ENCODE assay signal across 8 cellular contexts in the genomic region with DNA sequence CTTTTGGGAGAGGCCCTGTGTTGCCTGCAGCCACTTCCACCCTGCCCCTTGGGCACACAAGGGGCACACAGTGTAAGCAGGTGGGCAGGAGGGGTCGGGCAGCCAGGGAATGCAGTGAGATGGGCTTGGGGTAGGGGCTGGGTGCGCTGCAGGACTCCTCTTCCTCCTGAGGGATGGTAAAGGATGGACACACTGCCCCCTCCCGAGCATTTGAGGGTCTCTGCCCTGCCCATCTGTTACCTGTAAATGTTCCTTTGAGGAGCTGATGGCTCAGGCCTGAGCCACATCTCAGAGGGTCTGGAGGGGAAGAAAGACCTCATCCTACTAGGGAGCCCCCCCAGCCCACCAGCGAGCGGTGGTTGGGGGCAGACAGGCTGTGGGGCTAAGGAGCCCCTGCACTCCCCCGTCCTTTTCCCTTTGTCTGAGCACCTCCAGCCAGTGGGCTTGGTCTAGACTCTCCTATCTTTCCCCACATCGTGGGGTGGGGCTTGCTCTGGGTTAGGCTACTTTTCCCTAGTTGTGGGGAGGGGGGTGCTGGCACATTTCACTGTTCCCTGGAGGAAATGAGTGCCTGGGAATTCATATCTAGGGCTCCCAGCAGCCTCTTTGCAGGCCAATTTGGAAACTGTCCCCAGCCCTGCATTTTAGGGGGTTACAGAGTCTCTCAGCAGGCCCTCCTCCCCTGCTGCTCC. TPM values are rescaled to one million over a fixed set of nuclear protein-coding genes. Genes with fewer than 3 reads are reported as not detected.
DNase-seq lines count a peak whose midpoint lies in the region; ATAC-seq and TF ChIP-seq lines count a peak whose summit lies in the region.

No MANE protein-coding gene starts in this region.

- H3K4me1 ChIP-seq in left lung (peaks cover 16 to 31% of the 10 kb centered on the region in 2 donors), tibial artery (peaks cover 0 to 31% (median 26%) of the 10 kb centered on the region in 4 donors)

- DNase-seq in activated T-cell treated with anti-CD3 and anti-CD28 coated beads, Interleukin-2, amount 50 U/mL, for 4 hours: no peak
- DNase-seq in activated T-cell treated with anti-CD3 and anti-CD28 coated beads for 4 hours (no peak), left lung (no peak), tibial artery (no peak), T1000 (lab: John Stamatoyannopoulos, UW) (no peak)
- DNase-seq in activated T-helper 1 cell treated with anti-CD3 and anti-CD28 coated beads, Interleukin-12 subunit alpha, Interleukin-12 subunit beta, Interleukin-2, Interleukin-4 antibody, amounts not matched to agents 30 ng/mL and 10 ng/mL and 1 ng/mL, durations not matched to agents 14 hours and 24 hours and 36 hours (ENCODE audit: low spot score): no peak

- H3K27me3 Mint-ChIP-seq in activated T-cell treated with anti-CD3 and anti-CD28 coated beads, Interleukin-2, amount 50 U/mL, for 4 hours (ENCODE audit: low read depth): no peaks in the 10 kb centered on the region
- H3K27me3 Mint-ChIP-seq in activated T-helper 1 cell treated with anti-CD3 and anti-CD28 coated beads, Interleukin-12 subunit alpha, Interleukin-12 subunit beta, Interleukin-2, Interleukin-4 antibody, amounts not matched to agents 30 ng/mL and 10 ng/mL and 1 ng/mL, durations not matched to agents 14 hours and 24 hours and 36 hours (ENCODE audit: insufficient read depth): no peaks in the 10 kb centered on the region

- no peaks in the 10 kb centered on the region for H3K9me3 Mint-ChIP-seq in activated T-cell treated with anti-CD3 and anti-CD28 coated beads, Interleukin-2, amount 50 U/mL, for 4 hours
- no peaks in the 10 kb centered on the region for H3K9me3 Mint-ChIP-seq in activated T-helper 1 cell treated with anti-CD3 and anti-CD28 coated beads, Interleukin-12 subunit alpha, Interleukin-12 subunit beta, Interleukin-2, Interleukin-4 antibody, amounts not matched to agents 30 ng/mL and 10 ng/mL and 1 ng/mL, durations not matched to agents 14 hours and 24 hours and 36 hours

- H3K27ac Mint-ChIP-seq in activated T-helper 1 cell treated with anti-CD3 and anti-CD28 coated beads, Interleukin-12 subunit alpha, Interleukin-12 subunit beta, Interleukin-2, Interleukin-4 antibody, amounts not matched to agents 30 ng/mL and 10 ng/mL and 1 ng/mL, durations not matched to agents 14 hours and 24 hours and 36 hours: peak overlapping the region; percentile 84

- no peak for ATAC-seq in activated T-cell treated with anti-CD3 and anti-CD28 coated beads, Interleukin-2, amount 50 U/mL, for 4 hours
- ATAC-seq in left lung (no peak), HG03045 (IDR thresholded peaks at IDR 0.05; ENCODE audit: unreplicated experiment) (no peak), HG03108 (IDR thresholded peaks at IDR 0.05; ENCODE audit: unreplicated experiment) (no peak)

- H3K4me3 Mint-ChIP-seq in activated T-cell treated with anti-CD3 and anti-CD28 coated beads, Interleukin-2, amount 50 U/mL, for 4 hours: peak overlapping the region; percentile 90
- peak overlapping the region; percentile 92 for H3K4me3 Mint-ChIP-seq in activated T-helper 1 cell treated with anti-CD3 and anti-CD28 coated beads, Interleukin-12 subunit alpha, Interleukin-12 subunit beta, Interleukin-2, Interleukin-4 antibody, amounts not matched to agents 30 ng/mL and 10 ng/mL and 1 ng/mL, durations not matched to agents 14 hours and 24 hours and 36 hours

- H3K27me3 ChIP-seq in left lung (no peaks in the 10 kb centered on the region), tibial artery (no peaks in the 10 kb centered on the region)

- peaks cover 12% of the 10 kb centered on the region for H3K36me3 Mint-ChIP-seq in activated T-cell treated with anti-CD3 and anti-CD28 coated beads, Interleukin-2, amount 50 U/mL, for 4 hours (ENCODE audit: insufficient read depth)
- H3K36me3 Mint-ChIP-seq in activated T-helper 1 cell treated with anti-CD3 and anti-CD28 coated beads, Interleukin-12 subunit alpha, Interleukin-12 subunit beta, Interleukin-2, Interleukin-4 antibody, amounts not matched to agents 30 ng/mL and 10 ng/mL and 1 ng/mL, durations not matched to agents 14 hours and 24 hours and 36 hours (ENCODE audit: low read depth): peaks cover 8% of the 10 kb centered on the region

- H3K36me3 ChIP-seq in left lung: peaks cover 0 to 66% of the 10 kb centered on the region in 2 donors
- peaks cover 38 to 65% (median 54%) of the 10 kb centered on the region in 3 donors for H3K36me3 ChIP-seq in tibial artery

- H3K27ac ChIP-seq in left lung (peak overlapping the region; percentile 93 to 97), tibial artery (peak overlapping the region; percentile 95 to 99)

- peaks cover 11% of the 10 kb centered on the region for H3K4me1 Mint-ChIP-seq in activated T-cell treated with anti-CD3 and anti-CD28 coated beads, Interleukin-2, amount 50 U/mL, for 4 hours (ENCODE audit: low read depth)
- H3K4me1 Mint-ChIP-seq in activated T-helper 1 cell treated with anti-CD3 and anti-CD28 coated beads, Interleukin-12 subunit alpha, Interleukin-12 subunit beta, Interleukin-2, Interleukin-4 antibody, amounts not matched to agents 30 ng/mL and 10 ng/mL and 1 ng/mL, durations not matched to agents 14 hours and 24 hours and 36 hours (ENCODE audit: low read depth): no peaks in the 10 kb centered on the region

- H3K4me3 ChIP-seq in left lung: peak overlapping the region in 1 of 2 donors; percentile 98
- H3K4me3 ChIP-seq in tibial artery: peak overlapping the region; percentile 64 to 80

- TF ChIP-seq CTCF in left lung (IDR thresholded peaks at IDR 0.05) (no peak), tibial artery (IDR thresholded peaks at IDR 0.05) (no peak)

- intact Hi-C loops in activated T-helper 1 cell treated with anti-CD3 and anti-CD28 coated beads, Interleukin-12 subunit alpha, Interleukin-12 subunit beta, Interleukin-2, Interleukin-4 antibody, amounts not matched to agents 30 ng/mL and 10 ng/mL and 1 ng/mL, durations not matched to agents 14 hours and 24 hours and 36 hours (cut with micrococcal nuclease): no loop called here
- intact Hi-C loops in left lung (cut with DNase I) (no loop called here), tibial artery (cut with DNase I; ENCODE audit: low total_unique reads) (no loop called here)

- H3K9me3 ChIP-seq in left lung: no peaks in the 10 kb centered on the region
- H3K9me3 ChIP-seq in tibial artery: no peaks in the 10 kb centered on the region

RNA-seq across cellular contexts. Expression of gene TSSC4, which starts 1.7 kb away (rescaled TPM):
- total RNA-seq in activated T-cell treated with anti-CD3 and anti-CD28 coated beads, Interleukin-2, amount 50 U/mL, for 4 hours: 100 to 1,000 TPM; 119 to 127 (median 122) TPM
- total RNA-seq in activated T-helper 1 cell treated with anti-CD3 and anti-CD28 coated beads, Interleukin-12 subunit alpha, Interleukin-12 subunit beta, Interleukin-2, Interleukin-4 antibody, amounts not matched to agents 30 ng/mL and 10 ng/mL and 1 ng/mL, durations not matched to agents 14 hours and 24 hours and 36 hours: 70.8 and 76.4 TPM in 2 replicates
- total RNA-seq in left lung: 10 to 100 TPM; 35.3 to 47.6 TPM

RNA-seq across cellular contexts. Expression of gene CD81, which starts 21.7 kb away (rescaled TPM):
- 100 to 1,000 TPM; 205 to 227 (median 209) TPM for total RNA-seq in activated T-cell treated with anti-CD3 and anti-CD28 coated beads, Interleukin-2, amount 50 U/mL, for 4 hours
- total RNA-seq in activated T-helper 1 cell treated with anti-CD3 and anti-CD28 coated beads, Interleukin-12 subunit alpha, Interleukin-12 subunit beta, Interleukin-2, Interleukin-4 antibody, amounts not matched to agents 30 ng/mL and 10 ng/mL and 1 ng/mL, durations not matched to agents 14 hours and 24 hours and 36 hours: 236 and 247 TPM in 2 replicates
- total RNA-seq in left lung: 100 to 1,000 TPM; 641 to 754 TPM

RNA-seq across cellular contexts. Expression of gene TRPM5, which starts 45.5 kb away (rescaled TPM):
- not detected for total RNA-seq in activated T-cell treated with anti-CD3 and anti-CD28 coated beads, Interleukin-2, amount 50 U/mL, for 4 hours
- not detected in 2 replicates for total RNA-seq in activated T-helper 1 cell treated with anti-CD3 and anti-CD28 coated beads, Interleukin-12 subunit alpha, Interleukin-12 subunit beta, Interleukin-2, Interleukin-4 antibody, amounts not matched to agents 30 ng/mL and 10 ng/mL and 1 ng/mL, durations not matched to agents 14 hours and 24 hours and 36 hours
- total RNA-seq in left lung: not detected

RNA-seq across cellular contexts. Expression of gene KCNQ1, which starts 46.0 kb away (rescaled TPM):
- 1 to 10 TPM; 2.3 to 3.0 (median 2.8) TPM for total RNA-seq in activated T-cell treated with anti-CD3 and anti-CD28 coated beads, Interleukin-2, amount 50 U/mL, for 4 hours
- 5.3 and 6.4 TPM in 2 replicates for total RNA-seq in activated T-helper 1 cell treated with anti-CD3 and anti-CD28 coated beads, Interleukin-12 subunit alpha, Interleukin-12 subunit beta, Interleukin-2, Interleukin-4 antibody, amounts not matched to agents 30 ng/mL and 10 ng/mL and 1 ng/mL, durations not matched to agents 14 hours and 24 hours and 36 hours
- total RNA-seq in left lung: 10 to 100 TPM; 33.7 to 37.7 TPM
